1 cellular context compared by ENCODE assay signal in genomic region chr2:207317358-207317984, GRCh38.
TF ChIP-seq lines count a peak whose summit lies in the region.

No MANE protein-coding gene starts in this region.

TF ChIP-seq in A549, 52 proteins besides CTCF, POLR2A, EP300 and RAD21 (continued from another document):
- no peak for TF ChIP-seq MAZ (IDR thresholded peaks at IDR 0.05; ENCODE audit: borderline replicate concordance, low read depth, low read length)
- TF ChIP-seq CBX8 (IDR thresholded peaks at IDR 0.05): no peak
- no peak for TF ChIP-seq MYC (IDR thresholded peaks at IDR 0.05; ENCODE audit: borderline replicate concordance, low read length)
- TF ChIP-seq RARB (CRISPR knock-in tag; IDR thresholded peaks at IDR 0.05): no peak
- TF ChIP-seq HMGXB4 (CRISPR knock-in tag; IDR thresholded peaks at IDR 0.05; ENCODE audit: borderline replicate concordance): no peak
- no peak for TF ChIP-seq CHD2 (IDR thresholded peaks at IDR 0.05; ENCODE audit: low read length, partially characterized antibody)
- peak; percentile 56 to 79; a peak in 2 of 5 replicates for TF ChIP-seq JUN (IDR thresholded peaks at IDR 0.05)
- peak; percentile 66 for TF ChIP-seq FOSL2 (IDR thresholded peaks at IDR 0.05)
- peak; percentile 73 for TF ChIP-seq FOSL2 (CRISPR knock-in tag; IDR thresholded peaks at IDR 0.05)
- TF ChIP-seq HEYL (CRISPR knock-in tag; IDR thresholded peaks at IDR 0.05): no peak
- no peak for TF ChIP-seq MAFK (IDR thresholded peaks at IDR 0.05; ENCODE audit: partially characterized antibody)
- peak; percentile 42; the same call in 2 of the 3 replicates for TF ChIP-seq SMC3 (IDR thresholded peaks at IDR 0.05)
- no peak for TF ChIP-seq NPAS2 (CRISPR knock-in tag; IDR thresholded peaks at IDR 0.05; ENCODE audit: borderline replicate concordance)
- no peak for TF ChIP-seq NFE2L2 (conservative IDR thresholded peaks at IDR 0.05; ENCODE audit: low read length)
- TF ChIP-seq, protein P1, sequence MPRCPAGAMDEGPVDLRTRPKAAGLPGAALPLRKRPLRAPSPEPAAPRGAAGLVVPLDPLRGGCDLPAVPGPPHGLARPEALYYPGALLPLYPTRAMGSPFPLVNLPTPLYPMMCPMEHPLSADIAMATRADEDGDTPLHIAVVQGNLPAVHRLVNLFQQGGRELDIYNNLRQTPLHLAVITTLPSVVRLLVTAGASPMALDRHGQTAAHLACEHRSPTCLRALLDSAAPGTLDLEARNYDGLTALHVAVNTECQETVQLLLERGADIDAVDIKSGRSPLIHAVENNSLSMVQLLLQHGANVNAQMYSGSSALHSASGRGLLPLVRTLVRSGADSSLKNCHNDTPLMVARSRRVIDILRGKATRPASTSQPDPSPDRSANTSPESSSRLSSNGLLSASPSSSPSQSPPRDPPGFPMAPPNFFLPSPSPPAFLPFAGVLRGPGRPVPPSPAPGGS (IDR thresholded peaks at IDR 0.05): peak; percentile 72; the same call in 2 of the 3 replicates
- TF ChIP-seq ESRRA (IDR thresholded peaks at IDR 0.05; ENCODE audit: borderline replicate concordance, low read length): no peak
- no peak for TF ChIP-seq RFX5 (IDR thresholded peaks at IDR 0.05)
